Comparison of ENCODE assay signal across 8 cellular contexts in genomic region chr16:3305109-3306068, GRCh38. TPM values are rescaled to one million over a fixed set of nuclear protein-coding genes. Genes with fewer than 3 reads are reported as not detected.
A peak's percentile ranks its signal among the peaks of the same experiment; 100 is the strongest.
DNase-seq lines count a peak whose midpoint lies in the region; ATAC-seq and TF ChIP-seq lines count a peak whose summit lies in the region.

TSS of gene TIGD7 (minus strand) at chr16:3305430. CDS start at chr16:3300614, 4,816 bp downstream.
TSS of gene ZNF75A (plus strand) at chr16:3305497. CDS start at chr16:3308429, 2,932 bp downstream.

- POLR2A ChIA-PET in activated CD4-positive, alpha-beta T cell treated with anti-CD3 and anti-CD28 coated beads, Interleukin-2, amount 10 ng/mL, durations not matched to agents 7 days and 5 days (lab: Charles Lee): no interaction called here

- H3K27me3 ChIP-seq in left lung: no peaks in the 10 kb centered on the region

- H3K4me1 ChIP-seq in left lung: peaks cover 0 to 14% of the 10 kb centered on the region in 2 donors

- H3K27ac ChIP-seq in coronary artery (peak within 1 kb of the TSS; percentile 79 to 89), left lung (peak within 1 kb of the TSS; percentile 94)

- TF ChIP-seq CTCF in AG09319 (IDR thresholded peaks at IDR 0.05; ENCODE audit: low read depth, low read length) (peak; percentile 7), coronary artery (IDR thresholded peaks at IDR 0.05) (no peak), left lung (IDR thresholded peaks at IDR 0.05) (peak in 1 of 2 donors; percentile 37)

- peak within 1 kb of the TSS; percentile 83 for H3K4me3 ChIP-seq in coronary artery
- H3K4me3 ChIP-seq in left lung: peak within 1 kb of the TSS; percentile 75 to 96

- peaks cover 2 to 53% of the 10 kb centered on the region in 2 donors for H3K36me3 ChIP-seq in left lung

- no peaks in the 10 kb centered on the region for H3K27me3 Mint-ChIP-seq in activated CD4-positive, alpha-beta T cell treated with anti-CD3 and anti-CD28 coated beads, Interleukin-2, amount 10 ng/mL, durations not matched to agents 7 days and 5 days

- H3K36me3 Mint-ChIP-seq in activated CD4-positive, alpha-beta T cell treated with anti-CD3 and anti-CD28 coated beads, Interleukin-2, amount 10 ng/mL, durations not matched to agents 7 days and 5 days (ENCODE audit: low read depth): peaks cover 74% of the 10 kb centered on the region

- CTCF ChIA-PET in activated CD4-positive, alpha-beta T cell treated with anti-CD3 and anti-CD28 coated beads, Interleukin-2, amount 10 ng/mL, durations not matched to agents 7 days and 5 days (lab: Charles Lee): interaction anchor here (0.7 to 1.7 kb wide), 3 partner anchors 12 to 169 kb away, joined by 3 read pairs; no protein-coding TSS in a partner anchor

- H3K9me3 Mint-ChIP-seq in activated CD4-positive, alpha-beta T cell treated with anti-CD3 and anti-CD28 coated beads, Interleukin-2, amount 10 ng/mL, durations not matched to agents 7 days and 5 days: peaks cover 40% of the 10 kb centered on the region

- peak; percentile 68 for DNase-seq in AG09319 (ENCODE audit: extremely low read depth, low read depth)
- DNase-seq in NCI-H510A treated with DMSO at 0.1 percent for 48 hours (lab: John Stamatoyannopoulos, UW): peak; percentile 73
- peak; percentile 84 for DNase-seq in activated CD4-positive, alpha-beta T cell treated with anti-CD3 and anti-CD28 coated beads, Interleukin-2, amount 10 ng/mL, durations not matched to agents 7 days and 5 days
- DNase-seq in coronary artery (ENCODE audit: low spot score): peak; percentile 91
- peak; percentile 91 to 97 for DNase-seq in left lung
- DNase-seq in stimulated activated CD4-positive, alpha-beta T cell treated with anti-CD3 and anti-CD28 coated beads, Interleukin-2, amount 100 ng/mL, for 24 hours: peak; percentile 80 to 83

- peak; percentile 95 for TF ChIP-seq POLR2A in GM18951 (IDR thresholded peaks at IDR 0.05; ENCODE audit: extremely low read depth, insufficient read depth, insufficient read length)

- peak; percentile 94 for ATAC-seq in HG03175 (IDR thresholded peaks at IDR 0.05; ENCODE audit: unreplicated experiment)
- peak; percentile 100 for ATAC-seq in left lung

- peak within 1 kb of the TSS; percentile 91 for H3K27ac Mint-ChIP-seq in activated CD4-positive, alpha-beta T cell treated with anti-CD3 and anti-CD28 coated beads, Interleukin-2, amount 10 ng/mL, durations not matched to agents 7 days and 5 days

- in situ Hi-C loops in GM18951 (cut with MboI; ENCODE audit: low sequenced_read_pairs, unreplicated experiment): no loop called here

- intact Hi-C loops in left lung (cut with DNase I): no loop called here

- peak within 1 kb of the TSS; percentile 74 for H3K4me3 Mint-ChIP-seq in activated CD4-positive, alpha-beta T cell treated with anti-CD3 and anti-CD28 coated beads, Interleukin-2, amount 10 ng/mL, durations not matched to agents 7 days and 5 days

- H3K9me3 ChIP-seq in left lung: peaks cover 4 to 82% of the 10 kb centered on the region in 2 donors

- H3K4me1 Mint-ChIP-seq in activated CD4-positive, alpha-beta T cell treated with anti-CD3 and anti-CD28 coated beads, Interleukin-2, amount 10 ng/mL, durations not matched to agents 7 days and 5 days: peaks cover 23% of the 10 kb centered on the region

RNA-seq across cellular contexts. Expression of gene TIGD7, which starts in this region (rescaled TPM):
- 1 to 10 TPM; 3.6 to 5.1 TPM for total RNA-seq in activated CD4-positive, alpha-beta T cell treated with anti-CD3 and anti-CD28 coated beads, Interleukin-2, amount 10 ng/mL, durations not matched to agents 7 days and 5 days
- total RNA-seq in left lung: 1 to 10 TPM; 3.4 to 6.3 TPM

RNA-seq across cellular contexts. Expression of gene ZNF75A, which starts in this region (rescaled TPM):
- 10 to 100 TPM; 42.7 to 43.8 TPM for total RNA-seq in activated CD4-positive, alpha-beta T cell treated with anti-CD3 and anti-CD28 coated beads, Interleukin-2, amount 10 ng/mL, durations not matched to agents 7 days and 5 days
- total RNA-seq in left lung: 10 to 100 TPM; 20.3 to 26.8 TPM

Comparison
In these comparisons a context has a peak if more than half of its experiments do, and no peak if none do; other contexts are left out.
1. Peak in every context shown above with its lines: DNase-seq, ATAC-seq, H3K4me3 ChIP-seq and H3K27ac ChIP-seq.